In genomic region chr2:127526142-127526939, GRCh38 we compare ENCODE assay signal across 1 cellular context.
TF ChIP-seq lines count a peak whose summit lies in the region.

Gene IWS1 (minus strand): TSS chr2:127526489. CDS start chr2:127526208, 281 bp downstream.

TF ChIP-seq in H1, 55 proteins besides CTCF, POLR2A, EP300 and RAD21 (continued from another document):
- TF ChIP-seq ATF2 (IDR thresholded peaks at IDR 0.05; ENCODE audit: low read length) (no peak; the same call in 1 of the 2 replicates), USF2 (IDR thresholded peaks at IDR 0.05; ENCODE audit: low read length) (no peak), NRF1 (IDR thresholded peaks at IDR 0.05; ENCODE audit: low read depth, low read length) (peak; percentile 73), JUND (IDR thresholded peaks at IDR 0.05; ENCODE audit: low read length) (no peak), SP4 (IDR thresholded peaks at IDR 0.05; ENCODE audit: low read length) (peak; percentile 11), CEBPB (IDR thresholded peaks at IDR 0.05; ENCODE audit: low read depth, low read length) (no peak), GTF2F1 (IDR thresholded peaks at IDR 0.05; ENCODE audit: borderline replicate concordance, low read depth, low read length) (0 out of 2 replicates have a peak, but pooled peaks have one; percentile 12), ATF3 (IDR thresholded peaks at IDR 0.05; ENCODE audit: insufficient read depth, low read depth, low read length) (no peak), KDM5A (IDR thresholded peaks at IDR 0.05; ENCODE audit: low read length) (no peak), POU5F1 (IDR thresholded peaks at IDR 0.05; ENCODE audit: low read depth, low read length) (no peak), CHD1 (IDR thresholded peaks at IDR 0.05; ENCODE audit: low read depth, low read length) (no peak), CBX5 (IDR thresholded peaks at IDR 0.05; ENCODE audit: low read depth, low read length) (no peak), JUN (IDR thresholded peaks at IDR 0.05; ENCODE audit: low read depth, low read length) (no peak), SP1 (IDR thresholded peaks at IDR 0.05; ENCODE audit: low read depth, low read length) (no peak), MAX (IDR thresholded peaks at IDR 0.05) (peak; percentile 45), SIRT6 (IDR thresholded peaks at IDR 0.05; ENCODE audit: low read length) (no peak), HDAC6 (IDR thresholded peaks at IDR 0.05; ENCODE audit: low read depth, low read length) (no peak), KDM4A (IDR thresholded peaks at IDR 0.05; ENCODE audit: low read depth, low read length, severe bottlenecking) (no peak), KDM1A (IDR thresholded peaks at IDR 0.05; ENCODE audit: borderline replicate concordance, low read length) (no peak), SIN3A (conservative IDR thresholded peaks at IDR 0.05 in 1 of 2, IDR thresholded peaks at IDR 0.05 in 1 of 2; ENCODE audit: low read depth in 1 of 2, low read length in 2 of 2) (0 out of 4 replicates have a peak, but pooled peaks of 1 of the 2 experiments have one; percentile 21), RBBP5 (IDR thresholded peaks at IDR 0.05; ENCODE audit: borderline replicate concordance, low read depth, low read length) (peak; percentile 72), EZH2 (IDR thresholded peaks at IDR 0.05; ENCODE audit: low read depth, low read length, severe bottlenecking) (no peak), E2F6 (IDR thresholded peaks at IDR 0.05) (peak; percentile 84), FOSL1 (IDR thresholded peaks at IDR 0.05; ENCODE audit: insufficient read depth, low read depth, low read length) (no peak), CBX8 (IDR thresholded peaks at IDR 0.05; ENCODE audit: borderline replicate concordance, low read depth, low read length) (no peak), CTBP2 (IDR thresholded peaks at IDR 0.05; ENCODE audit: borderline replicate concordance, insufficient read depth, insufficient read length, low read length) (no peak), SUZ12 (IDR thresholded peaks at IDR 0.05; ENCODE audit: low read length) (no peak), RXRA (IDR thresholded peaks at IDR 0.05; ENCODE audit: insufficient read depth, low read depth, low read length) (no peak), POLR2AphosphoS5 (IDR thresholded peaks at IDR 0.05; ENCODE audit: low read depth, low read length) (peak; percentile 40), ASH2L (IDR thresholded peaks at IDR 0.05; ENCODE audit: low read length) (peak; percentile 79), RNF2 (IDR thresholded peaks at IDR 0.05; ENCODE audit: borderline replicate concordance, low read depth, low read length, missing control alignments, poor library complexity, severe bottlenecking) (no peak), BACH1 (IDR thresholded peaks at IDR 0.05; ENCODE audit: low read length) (no peak), CHD7 (IDR thresholded peaks at IDR 0.05; ENCODE audit: insufficient replicate concordance, low read length) (no peak), TBP (IDR thresholded peaks at IDR 0.05; ENCODE audit: low read depth, low read length) (peak; percentile 75), RFX5 (IDR thresholded peaks at IDR 0.05; ENCODE audit: borderline replicate concordance, low read depth, low read length) (no peak)
